16 cellular contexts compared by ENCODE assay signal in the genomic region with DNA sequence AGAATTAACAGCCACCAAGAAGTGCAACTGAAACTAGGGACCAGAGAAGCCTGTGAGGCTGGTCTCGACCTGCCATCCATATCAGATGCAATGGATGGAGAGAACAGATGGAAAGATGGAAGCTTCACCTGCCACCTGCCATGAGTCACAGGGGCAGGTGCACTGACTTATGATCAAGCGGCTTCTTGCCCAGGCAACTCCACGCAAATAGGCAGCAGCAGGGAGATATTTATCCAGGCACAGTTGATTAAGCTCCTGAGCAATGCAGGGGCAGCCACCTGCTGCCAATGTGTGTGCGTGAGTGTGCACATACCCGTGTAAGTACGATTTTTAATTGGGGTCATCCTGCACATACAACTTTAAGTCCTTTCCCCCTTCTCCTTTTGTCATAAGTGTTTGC.
DNase-seq lines count a peak whose midpoint lies in the region; TF ChIP-seq lines count a peak whose summit lies in the region.
"Had no signal": no experiment of that assay in that cellular context is flagged by ENCODE, and none has a peak within 500 bp of the region (broad histone marks: within the 10 kb centered on the region; RNA-seq: fewer than 3 reads in every experiment).

No MANE protein-coding gene starts in this region.

- H3K9me3 Mint-ChIP-seq in HFFc6 = peaks cover 8% of the 10 kb centered on the region; the same call in 1 of the 2 replicates
- H3K9me3 Mint-ChIP-seq: activated T-helper 17 cell treated with anti-CD3 and anti-CD28 coated beads, Interleukin-2, amount 50 U/mL, for 72 hours; IgD-negative memory B cell; naive thymus-derived CD8-positive, alpha-beta T cell had no signal

- no peaks in the 10 kb centered on the region for H3K4me1 Mint-ChIP-seq in HFFc6 (ENCODE audit: low read depth)
- H3K4me1 Mint-ChIP-seq: activated T-helper 17 cell treated with anti-CD3 and anti-CD28 coated beads, Interleukin-2, amount 50 U/mL, for 72 hours had no signal

- no peak for TF ChIP-seq CTCF in HFFc6 (IDR thresholded peaks at IDR 0.05)

- H3K27ac Mint-ChIP-seq in HFFc6 = no peak overlapping the region
- H3K27ac Mint-ChIP-seq: activated CD8-positive, alpha-beta T cell treated with anti-CD3 and anti-CD28 coated beads, Interleukin-2, amount 10 ng/mL, durations not matched to agents 7 days and 5 days; activated T-helper 17 cell treated with anti-CD3 and anti-CD28 coated beads, Interleukin-2, amount 50 U/mL, for 72 hours; IgD-negative memory B cell; naive thymus-derived CD8-positive, alpha-beta T cell had no signal

- no peaks in the 10 kb centered on the region for H3K36me3 Mint-ChIP-seq in HFFc6 (ENCODE audit: low read depth)
- H3K36me3 Mint-ChIP-seq: naive thymus-derived CD8-positive, alpha-beta T cell had no signal

- peak; percentile 65 for DNase-seq in DMS 273 treated with DMSO at 0.1 percent for 48 hours (lab: John Stamatoyannopoulos, UW)
- DNase-seq in NCI-H1436 treated with DMSO at 0.1 percent for 48 hours (lab: John Stamatoyannopoulos, UW) = peak; percentile 61
- peak; percentile 92 for DNase-seq in NCI-H345 (lab: John Stamatoyannopoulos, UW)
- DNase-seq in cerebellum (ENCODE audit: low spot score) = peak; percentile 54
- no peak for DNase-seq in NCI-H446 (lab: John Stamatoyannopoulos, UW)
- no peak for DNase-seq in globus pallidus (ENCODE audit: low spot score)
- no peak for DNase-seq in GDM1 (lab: John Stamatoyannopoulos, UW)
- DNase-seq in HFFc6 = no peak
- DNase-seq: activated CD8-positive, alpha-beta T cell treated with anti-CD3 and anti-CD28 coated beads, Interleukin-2, amount 10 ng/mL, durations not matched to agents 7 days and 5 days; MV-4-11; naive thymus-derived CD8-positive, alpha-beta T cell; psoas muscle; stimulated activated CD4-positive, alpha-beta T cell treated with anti-CD3 and anti-CD28 coated beads, Interleukin-12 subunit alpha, Interleukin-12 subunit beta, amount 100 ng/mL, for 4 hours; SW 1271 had no signal

- peaks cover 17% of the 10 kb centered on the region for H3K27me3 Mint-ChIP-seq in HFFc6 (ENCODE audit: insufficient read depth)

- no peak overlapping the region for H3K4me3 Mint-ChIP-seq in HFFc6
- H3K4me3 Mint-ChIP-seq: activated CD8-positive, alpha-beta T cell treated with anti-CD3 and anti-CD28 coated beads, Interleukin-2, amount 10 ng/mL, durations not matched to agents 7 days and 5 days; activated T-helper 17 cell treated with anti-CD3 and anti-CD28 coated beads, Interleukin-2, amount 50 U/mL, for 72 hours; IgD-negative memory B cell; naive thymus-derived CD8-positive, alpha-beta T cell had no signal

Comparison
In these comparisons a context has a peak if more than half of its experiments do, and no peak if none do; other contexts are left out.
1. DNase-seq: peak in DMS 273 treated with DMSO at 0.1 percent for 48 hours (single experiment), NCI-H1436 treated with DMSO at 0.1 percent for 48 hours (single experiment), NCI-H345 (single experiment) and cerebellum (single experiment); none in NCI-H446 (0 of 2), globus pallidus (single experiment), GDM1 (single experiment) and HFFc6 (single experiment).